24 cellular contexts compared by ENCODE assay signal in the genomic region with DNA sequence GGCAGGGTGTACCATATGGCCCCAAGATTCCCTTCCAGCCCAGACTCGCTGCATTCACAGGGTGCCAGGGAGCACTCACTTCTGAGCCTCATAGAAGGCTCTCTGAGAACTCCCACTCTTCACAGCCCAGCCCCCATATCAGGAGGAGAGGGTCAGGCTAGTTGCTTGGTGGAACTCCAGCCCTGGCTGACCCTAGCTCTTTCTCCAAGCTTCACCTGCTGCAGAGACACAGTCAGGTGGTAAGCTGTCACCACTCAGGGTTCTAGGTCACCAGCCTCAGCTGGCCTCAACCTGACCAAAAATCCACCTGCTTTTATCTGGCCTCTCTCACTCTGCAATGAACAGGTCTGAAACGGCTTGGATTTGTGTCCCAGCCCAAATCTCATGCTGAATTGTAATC.
A peak's percentile ranks its signal among the peaks of the same experiment; 100 is the strongest.
DNase-seq lines count a peak whose midpoint lies in the region; ATAC-seq and TF ChIP-seq lines count a peak whose summit lies in the region.
"Had no signal": no experiment of that assay in that cellular context is flagged by ENCODE, and none has a peak within 500 bp of the region (broad histone marks: within the 10 kb centered on the region; RNA-seq: fewer than 3 reads in every experiment).

No MANE protein-coding gene starts in this region.

- H3K27ac Mint-ChIP-seq in type B pancreatic cell, result no peak overlapping the region
- H3K27ac Mint-ChIP-seq in stimulated activated naive B cell treated with anti-CD40 and anti-IgM and Interleukin-4, amounts not matched to agents 10 μg/mL and 1 μg/mL and 100 μg/mL, for 72 hours, result no peak overlapping the region

- no peak overlapping the region for H3K4me2 ChIP-seq in mesendoderm (ENCODE audit: low read length)
- H3K4me2 ChIP-seq: PC-9 had no signal

- peaks cover 16% of the 10 kb centered on the region for H3K4me1 Mint-ChIP-seq in type B pancreatic cell (ENCODE audit: unreplicated experiment)
- H3K4me1 Mint-ChIP-seq in stimulated activated naive B cell treated with anti-CD40 and anti-IgM and Interleukin-4, amounts not matched to agents 10 μg/mL and 1 μg/mL and 100 μg/mL, for 72 hours, result no peaks in the 10 kb centered on the region
- H3K4me1 Mint-ChIP-seq: CD4-positive, alpha-beta memory T cell had no signal

- no CpG with 5 or more reads among the region's 2 CpGs for WGBS in mesendoderm (ENCODE audit: extremely low coverage, insufficient coverage, low lambda C conversion rate)

- no peak overlapping the region for H3K23ac ChIP-seq in mesendoderm (ENCODE audit: low read length)

- H3K9me3 Mint-ChIP-seq in type B pancreatic cell, result peaks cover 3% of the 10 kb centered on the region
- peaks cover 0 to 4% of the 10 kb centered on the region in 2 donors for H3K9me3 Mint-ChIP-seq in stimulated activated naive B cell treated with anti-CD40 and anti-IgM and Interleukin-4, amounts not matched to agents 10 μg/mL and 1 μg/mL and 100 μg/mL, for 72 hours

- H3K4me1 ChIP-seq in mesendoderm (ENCODE audit: control insufficient read depth, low read depth, low read length), result no peaks in the 10 kb centered on the region
- H3K4me1 ChIP-seq: SJCRH30 had no signal

- H3K36me3 ChIP-seq in mesendoderm (ENCODE audit: control insufficient read depth, insufficient read depth, low read length), result no peaks in the 10 kb centered on the region
- H3K36me3 ChIP-seq: SJCRH30 had no signal

- H4K8ac ChIP-seq in mesendoderm (ENCODE audit: low read depth, low read length), result no peak overlapping the region

- no peak overlapping the region for H3K9ac ChIP-seq in mesendoderm (ENCODE audit: low read length)

- no peak overlapping the region for H2BK15ac ChIP-seq in mesendoderm (replicated peaks; ENCODE audit: low read depth)

- H2BK5ac ChIP-seq in mesendoderm (ENCODE audit: low read length), result no peak overlapping the region

- H3K27ac ChIP-seq in mesendoderm (ENCODE audit: low read depth, low read length), result no peak overlapping the region
- H3K27ac ChIP-seq: PC-9, SJCRH30 had no signal

- no peak overlapping the region for H4K5ac ChIP-seq in mesendoderm (ENCODE audit: low read length)

- no peaks in the 10 kb centered on the region for H3K79me1 ChIP-seq in mesendoderm (ENCODE audit: low read length)

- no peaks in the 10 kb centered on the region for H3K36me3 Mint-ChIP-seq in type B pancreatic cell
- no peaks in the 10 kb centered on the region for H3K36me3 Mint-ChIP-seq in stimulated activated naive B cell treated with anti-CD40 and anti-IgM and Interleukin-4, amounts not matched to agents 10 μg/mL and 1 μg/mL and 100 μg/mL, for 72 hours
- H3K36me3 Mint-ChIP-seq: CD4-positive, alpha-beta memory T cell had no signal

- peaks cover 21% of the 10 kb centered on the region for H3K27me3 Mint-ChIP-seq in type B pancreatic cell
- H3K27me3 Mint-ChIP-seq in stimulated activated naive B cell treated with anti-CD40 and anti-IgM and Interleukin-4, amounts not matched to agents 10 μg/mL and 1 μg/mL and 100 μg/mL, for 72 hours, result peaks cover 44 to 68% of the 10 kb centered on the region in 2 donors

- H3K4me3 ChIP-seq in mesendoderm (ENCODE audit: low read length), result no peak overlapping the region
- H3K4me3 ChIP-seq: K562, PC-9, SJCRH30 had no signal

- DNase-seq in NCI-H69 (lab: John Stamatoyannopoulos, UW), result peak; percentile 26
- peak; percentile 38 for DNase-seq in cerebellum (ENCODE audit: low spot score)
- DNase-seq in mesendoderm, result no peak
- peak; percentile 42 for DNase-seq in type B pancreatic cell (ENCODE audit: extremely low spot score, unreplicated experiment)
- no peak for DNase-seq in stimulated activated naive B cell treated with anti-CD40 and anti-IgM and Interleukin-4, amounts not matched to agents 10 μg/mL and 1 μg/mL and 100 μg/mL, for 72 hours
- no peak for DNase-seq in DMS53 (lab: John Stamatoyannopoulos, UW)
- DNase-seq: C1 segment of cervical spinal cord; CD4-positive, alpha-beta memory T cell; COR-L47; DMS79 treated with DMSO at 0.1 percent for 48 hours; GOT3; HCEC 1CT; Kasumi-1; MV-4-11; NCI-H1105; NCI-H1436 treated with DMSO at 0.1 percent for 48 hours; NCI-H187 treated with DMSO at 0.1 percent for 48 hours; NCI-H2107; PC-9 had no signal

- no peaks in the 10 kb centered on the region for H3K79me2 ChIP-seq in mesendoderm (ENCODE audit: control insufficient read depth, insufficient read depth, low read length)

- H2AK5ac ChIP-seq in mesendoderm (ENCODE audit: low read length), result peak overlapping the region; percentile 55

- H3K18ac ChIP-seq in mesendoderm (ENCODE audit: low read length), result no peak overlapping the region

- TF ChIP-seq CTCF in type B pancreatic cell (conservative IDR thresholded peaks at IDR 0.05), result no peak

- H2BK120ac ChIP-seq in mesendoderm (ENCODE audit: low read depth, low read length), result no peak overlapping the region

- no peak overlapping the region for H3K56ac ChIP-seq in mesendoderm (ENCODE audit: low read length)

- H3K4ac ChIP-seq in mesendoderm (ENCODE audit: low read depth, low read length), result no peak overlapping the region

- ATAC-seq in stimulated activated naive B cell treated with anti-CD40 and anti-IgM and Interleukin-4, amounts not matched to agents 10 μg/mL and 1 μg/mL and 100 μg/mL, for 72 hours (replicated peaks), result no peak
- ATAC-seq in GM21717 (IDR thresholded peaks at IDR 0.05; ENCODE audit: unreplicated experiment), result no peak
- ATAC-seq: K562, Right ventricle myocardium inferior, SK-N-SH treated with all-trans-retinoic acid at 6 μM for 48 hours had no signal

- H3K4me3 Mint-ChIP-seq in type B pancreatic cell, result no peak overlapping the region
- H3K4me3 Mint-ChIP-seq in stimulated activated naive B cell treated with anti-CD40 and anti-IgM and Interleukin-4, amounts not matched to agents 10 μg/mL and 1 μg/mL and 100 μg/mL, for 72 hours, result no peak overlapping the region
- H3K4me3 Mint-ChIP-seq: CD4-positive, alpha-beta memory T cell had no signal

- no peaks in the 10 kb centered on the region for H3K27me3 ChIP-seq in mesendoderm (ENCODE audit: insufficient read depth, low read length, poor library complexity)
- H3K27me3 ChIP-seq: SJCRH30 had no signal

Comparison
In these comparisons a context has a peak if more than half of its experiments do, and no peak if none do; other contexts are left out.
1. DNase-seq: peak in NCI-H69 (single experiment), cerebellum (single experiment) and type B pancreatic cell (single experiment); none in mesendoderm (single experiment), stimulated activated naive B cell treated with anti-CD40 and anti-IgM and Interleukin-4, amounts not matched to agents 10 μg/mL and 1 μg/mL and 100 μg/mL, for 72 hours (single experiment) and DMS53 (single experiment).